ENCODE assay signal across 33 cellular contexts in the genomic region with DNA sequence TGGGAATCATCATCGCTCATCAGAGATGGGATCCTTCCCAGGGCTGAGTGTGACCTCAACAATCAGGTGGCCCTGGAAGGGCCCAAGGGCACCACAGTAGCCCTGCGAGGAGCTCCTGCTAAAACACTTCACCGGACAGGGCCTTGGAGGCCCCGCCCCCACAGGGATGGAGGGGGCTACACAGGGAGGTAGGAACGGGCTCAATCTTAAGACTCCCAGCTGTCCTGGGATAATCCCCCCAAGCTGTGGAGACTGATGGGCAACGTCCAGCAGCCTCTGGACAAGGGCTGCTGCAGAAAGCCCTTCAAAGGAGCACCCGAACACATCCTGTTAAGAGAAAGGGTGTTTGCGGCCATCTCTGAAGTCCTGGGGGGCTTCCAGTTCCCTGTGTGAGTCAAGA.
"Had no signal": no experiment of that assay in that cellular context is flagged by ENCODE, and none has a peak within 500 bp of the region (broad histone marks: within the 10 kb centered on the region; RNA-seq: fewer than 3 reads in every experiment).

No MANE protein-coding gene starts in this region.

- H3K27me3 ChIP-seq: dorsolateral prefrontal cortex, esophagus squamous epithelium, left lung, ovary, right lobe of liver, transverse colon, upper lobe of right lung, uterus had no signal

- H3K4me3 ChIP-seq: dorsolateral prefrontal cortex, esophagus squamous epithelium, heart right ventricle, left lung, mucosa of descending colon, ovary, right lobe of liver, thoracic aorta, transverse colon, upper lobe of right lung, uterus had no signal

- H3K4me1 ChIP-seq: left lung, right lobe of liver, transverse colon, upper lobe of right lung, uterus had no signal

- H3K9me3 Mint-ChIP-seq: mesothelial cell of epicardium; naive B cell; natural killer cell treated with Interleukin-12 subunit alpha and Interleukin-12 subunit beta and Interleukin-15 and Interleukin-18, amount 100 ng/mL, for 72 hours; neural crest cell; stimulated activated naive B cell treated with anti-CD40 and anti-IgM and Interleukin-4, amounts not matched to agents 10 μg/mL and 1 μg/mL and 100 μg/mL, for 72 hours; stimulated activated naive CD8-positive, alpha-beta T cell treated with anti-CD3 and anti-CD28 coated beads, Interleukin-15, Interleukin-2, amounts not matched to agents 100 ng/mL and 50 ng/mL, for 24 hours had no signal

- H3K36me3 Mint-ChIP-seq: mesothelial cell of epicardium; natural killer cell treated with Interleukin-12 subunit alpha and Interleukin-12 subunit beta and Interleukin-15 and Interleukin-18, amount 100 ng/mL, for 72 hours; stimulated activated naive B cell treated with anti-CD40 and anti-IgM and Interleukin-4, amounts not matched to agents 10 μg/mL and 1 μg/mL and 100 μg/mL, for 72 hours had no signal

- H3K4me3 Mint-ChIP-seq: mesothelial cell of epicardium; naive B cell; natural killer cell treated with Interleukin-12 subunit alpha and Interleukin-12 subunit beta and Interleukin-15 and Interleukin-18, amount 100 ng/mL, for 72 hours; neural crest cell; stimulated activated naive B cell treated with anti-CD40 and anti-IgM and Interleukin-4, amounts not matched to agents 10 μg/mL and 1 μg/mL and 100 μg/mL, for 72 hours; stimulated activated naive CD8-positive, alpha-beta T cell treated with anti-CD3 and anti-CD28 coated beads, Interleukin-15, Interleukin-2, amounts not matched to agents 100 ng/mL and 50 ng/mL, for 24 hours had no signal

- H3K27ac ChIP-seq: dorsolateral prefrontal cortex, esophagus squamous epithelium, heart right ventricle, left lung, ovary, right lobe of liver, thoracic aorta, transverse colon, upper lobe of right lung, uterus had no signal

- FAIRE-seq: colon, endometrium, islet of Langerhans, small intestine had no signal

- H3K36me3 ChIP-seq: esophagus squamous epithelium, heart right ventricle, left lung, ovary, right lobe of liver, thoracic aorta, transverse colon, upper lobe of right lung, uterus had no signal

- ATAC-seq: heart right ventricle; left cardiac atrium; left lung; mucosa of descending colon; natural killer cell treated with Interleukin-12 subunit alpha and Interleukin-12 subunit beta and Interleukin-15 and Interleukin-18, amount 100 ng/mL, for 72 hours; right lobe of liver; stimulated activated naive B cell treated with anti-CD40 and anti-IgM and Interleukin-4, amounts not matched to agents 10 μg/mL and 1 μg/mL and 100 μg/mL, for 72 hours; upper lobe of right lung had no signal

- DNase-seq: dorsolateral prefrontal cortex; effector memory CD4-positive, alpha-beta T cell; erythroblast; esophagus squamous epithelium; foreskin melanocyte; glutamatergic neuron; heart right ventricle; hippocampal formation; left cardiac atrium; left lung; mesenchymal stem cell; mucosa of descending colon; naive B cell; nucleus accumbens; ovary; posterior cingulate gyrus; retina; right lobe of liver; small intestine; stimulated activated CD4-positive, alpha-beta T cell treated with anti-CD3 and anti-CD28 coated beads, Interleukin-15, amount 100 ng/mL, for 24 hours; stimulated activated CD4-positive, alpha-beta T cell treated with anti-CD3 and anti-CD28 coated beads, Interleukin-2, amount 100 ng/mL, for 48 hours; stimulated activated naive B cell treated with anti-CD40 and anti-IgM and Interleukin-4, amounts not matched to agents 10 μg/mL and 1 μg/mL and 100 μg/mL, for 72 hours; transverse colon; upper lobe of right lung; uterus had no signal

- H3K9me3 ChIP-seq: esophagus squamous epithelium, heart right ventricle, left lung, mucosa of descending colon, ovary, right lobe of liver, thoracic aorta, transverse colon, upper lobe of right lung, uterus had no signal

- H3K27ac Mint-ChIP-seq: mesothelial cell of epicardium; naive B cell; natural killer cell treated with Interleukin-12 subunit alpha and Interleukin-12 subunit beta and Interleukin-15 and Interleukin-18, amount 100 ng/mL, for 72 hours; stimulated activated naive B cell treated with anti-CD40 and anti-IgM and Interleukin-4, amounts not matched to agents 10 μg/mL and 1 μg/mL and 100 μg/mL, for 72 hours; stimulated activated naive CD8-positive, alpha-beta T cell treated with anti-CD3 and anti-CD28 coated beads, Interleukin-15, Interleukin-2, amounts not matched to agents 100 ng/mL and 50 ng/mL, for 24 hours had no signal
